In genomic region chr18:54359233-54359632, GRCh38 we compare ENCODE assay signal across 8 cellular contexts. TPM values are rescaled to one million over a fixed set of nuclear protein-coding genes. Genes with fewer than 3 reads are reported as not detected.
DNase-seq lines count a peak whose midpoint lies in the region; TF ChIP-seq lines count a peak whose summit lies in the region.

No MANE protein-coding gene starts in this region.

- H4K91ac ChIP-seq in mesenchymal stem cell (ENCODE audit: low read length), result no peak overlapping the region

- TF ChIP-seq EP300 in transverse colon (IDR thresholded peaks at IDR 0.05; ENCODE audit: low read depth), result no peak

- H2AFZ ChIP-seq in mesenchymal stem cell (ENCODE audit: low read depth, low read length), result no peak overlapping the region

- no peak overlapping the region for H4K8ac ChIP-seq in mesenchymal stem cell (ENCODE audit: low read length)

- H3K4ac ChIP-seq in mesenchymal stem cell (ENCODE audit: low read depth in 1 of 2, low read length in 2 of 2), result no peak overlapping the region

- no peak for TF ChIP-seq POLR2A in transverse colon (IDR thresholded peaks at IDR 0.05)

- H2BK12ac ChIP-seq in mesenchymal stem cell (ENCODE audit: low read length in 2 of 2), result no peak overlapping the region

- no peak for DNase-seq in AG04449 (ENCODE audit: low read depth, low spot score)
- no peak for DNase-seq in HAP-1 (ENCODE audit: low spot score in 2 of 2)
- no peak for DNase-seq in ascending aorta (ENCODE audit: low spot score in 2 of 2)
- DNase-seq in mesenchymal stem cell, result no peak
- DNase-seq in transverse colon, result no peak
- no peak for DNase-seq in activated gamma-delta T cell (lab: John Stamatoyannopoulos, UW)
- no peak for DNase-seq in nucleus accumbens (lab: John Stamatoyannopoulos, UW)
- DNase-seq in SKM-1 treated with dmso at 0.1 percent for 144 hours (lab: John Stamatoyannopoulos, UW; ENCODE audit: unreplicated experiment), result no peak

- no peak overlapping the region for H3K23ac ChIP-seq in mesenchymal stem cell (ENCODE audit: low read length in 2 of 2)

- H3K36me3 ChIP-seq in HAP-1 (replicated peaks) (peaks cover 5% of the 10 kb centered on the region; the same call in 1 of the 2 replicates), ascending aorta (no peaks in the 10 kb centered on the region), mesenchymal stem cell (ENCODE audit: control insufficient read depth in 1 of 2, insufficient read depth in 2 of 2, low read depth in 1 of 2, low read length in 2 of 2) (no peaks in the 10 kb centered on the region), transverse colon (no peaks in the 10 kb centered on the region)

- peak overlapping the region; percentile 91 for H3K9ac ChIP-seq in mesenchymal stem cell (ENCODE audit: low read length)

- POLR2A ChIA-PET in AG04449 (lab: Yijun Ruan, JAX), result no interaction called here

- CTCF ChIA-PET in AG04449 (lab: Yijun Ruan, JAX), result interaction anchor here (1.4 kb wide), 1 partner anchor 20 kb away, joined by 4 read pairs; no protein-coding TSS in a partner anchor

- H3K4me3 ChIP-seq in AG04449 (ENCODE audit: low read depth, low read length) (peak overlapping the region; percentile 82), HAP-1 (peak overlapping the region; percentile 79), ascending aorta (peak overlapping the region; percentile 77 to 88), mesenchymal stem cell (ENCODE audit: insufficient read depth in 1 of 2, low read depth in 1 of 2, low read length in 2 of 2) (peak overlapping the region in 1 of 2 experiments; percentile 95), transverse colon (peak overlapping the region in 1 of 4 donors; percentile 73)

- H2BK120ac ChIP-seq in mesenchymal stem cell (ENCODE audit: low read depth, low read length), result no peak overlapping the region

- no peak overlapping the region for H2AK5ac ChIP-seq in mesenchymal stem cell (ENCODE audit: low read length, severe bottlenecking)

- H3K14ac ChIP-seq in mesenchymal stem cell (ENCODE audit: low read length in 2 of 2), result no peak overlapping the region

- no peak overlapping the region for H2BK15ac ChIP-seq in mesenchymal stem cell (ENCODE audit: low read depth, poor library complexity, severe bottlenecking)

- TF ChIP-seq CTCF in AG04449 (IDR thresholded peaks at IDR 0.05; ENCODE audit: insufficient read depth, low read length, missing control alignments), result no peak
- no peak for TF ChIP-seq CTCF in ascending aorta (IDR thresholded peaks at IDR 0.05)
- no peak for TF ChIP-seq CTCF in transverse colon (IDR thresholded peaks at IDR 0.05)

- H3K27me3 ChIP-seq in HAP-1 (ENCODE audit: low read depth) (no peaks in the 10 kb centered on the region), ascending aorta (no peaks in the 10 kb centered on the region), mesenchymal stem cell (ENCODE audit: control insufficient read depth in 1 of 2, insufficient read depth in 1 of 2, low read length in 2 of 2) (no peaks in the 10 kb centered on the region), transverse colon (no peaks in the 10 kb centered on the region)

- in situ Hi-C loops in HAP-1 (cut with MboI; ENCODE audit: low sequenced_read_pairs), result no loop called here
- in situ Hi-C loops in transverse colon (cut with MboI; ENCODE audit: low pct_ligation_motif_present in 1 of 4, low pct_unique_long_range_greater_than_20kb in 1 of 4, low sequenced_read_pairs in 3 of 4), result no loop called here

- WGBS in mesenchymal stem cell, result 20% methylated on average over 1 of the region's 6 CpGs
- WGBS in transverse colon (ENCODE audit: low coverage in 1 of 2), 2 donors, result 55 to 70% methylated on average over 6 of the region's 6 CpGs

- H3K79me1 ChIP-seq in mesenchymal stem cell (replicated peaks; ENCODE audit: low read length, poor library complexity, severe bottlenecking), result peaks cover 8% of the 10 kb centered on the region

- H2BK5ac ChIP-seq in mesenchymal stem cell (ENCODE audit: low read depth, low read length, poor library complexity, severe bottlenecking), result no peak overlapping the region

- no peaks in the 10 kb centered on the region for H3K9me3 ChIP-seq in HAP-1
- H3K9me3 ChIP-seq in ascending aorta, result no peaks in the 10 kb centered on the region
- H3K9me3 ChIP-seq in mesenchymal stem cell (ENCODE audit: control insufficient read depth, low read length), result no peaks in the 10 kb centered on the region
- H3K9me3 ChIP-seq in transverse colon, result no peaks in the 10 kb centered on the region

- H3K18ac ChIP-seq in mesenchymal stem cell (ENCODE audit: low read depth in 1 of 2, low read length in 2 of 2), result no peak overlapping the region

- H3K4me2 ChIP-seq in mesenchymal stem cell (ENCODE audit: low read length, poor library complexity, severe bottlenecking), result peak overlapping the region; percentile 17

- intact Hi-C loops in ascending aorta (cut with DNase I) (loop anchor here (5.0 kb wide), 1 partner anchor 137 kb away; the partner anchor contains the start of gene MBD2), transverse colon (cut with DNase I; ENCODE audit: low total_unique reads) (no loop called here)

- H3K27ac ChIP-seq in ascending aorta (no peak overlapping the region), mesenchymal stem cell (ENCODE audit: low read length, poor library complexity, severe bottlenecking) (no peak overlapping the region), transverse colon (no peak overlapping the region)

- H3K4me1 ChIP-seq in HAP-1 (peaks cover 13% of the 10 kb centered on the region), ascending aorta (no peaks in the 10 kb centered on the region), mesenchymal stem cell (ENCODE audit: control insufficient read depth, insufficient read depth, low read depth, low read length) (no peaks in the 10 kb centered on the region), transverse colon (peaks cover 0 to 15% (median 8%) of the 10 kb centered on the region in 4 donors)

RNA-seq across cellular contexts. Expression of gene C18orf54, which starts 1.5 kb away (rescaled TPM):
- total RNA-seq in ascending aorta, result 0.96 TPM
- 3.9 TPM for polyA plus RNA-seq in mesenchymal stem cell (2013, experiment 1 of 2)
- 4.1 TPM for polyA plus RNA-seq in mesenchymal stem cell (2013, experiment 2 of 2)
- 1 to 10 TPM in 2 of 4 donors, under 1 TPM in 2; 0.37 to 5.1 (median 1.9) TPM for total RNA-seq in transverse colon

RNA-seq across cellular contexts. Expression of gene STARD6, which starts 1.6 kb away (rescaled TPM):
- total RNA-seq in ascending aorta, result not detected
- polyA plus RNA-seq in mesenchymal stem cell (2013, experiment 1 of 2), result 0.10 TPM
- polyA plus RNA-seq in mesenchymal stem cell (2013, experiment 2 of 2), result 0.21 TPM
- total RNA-seq in transverse colon, result not detected
